In the genomic region with DNA sequence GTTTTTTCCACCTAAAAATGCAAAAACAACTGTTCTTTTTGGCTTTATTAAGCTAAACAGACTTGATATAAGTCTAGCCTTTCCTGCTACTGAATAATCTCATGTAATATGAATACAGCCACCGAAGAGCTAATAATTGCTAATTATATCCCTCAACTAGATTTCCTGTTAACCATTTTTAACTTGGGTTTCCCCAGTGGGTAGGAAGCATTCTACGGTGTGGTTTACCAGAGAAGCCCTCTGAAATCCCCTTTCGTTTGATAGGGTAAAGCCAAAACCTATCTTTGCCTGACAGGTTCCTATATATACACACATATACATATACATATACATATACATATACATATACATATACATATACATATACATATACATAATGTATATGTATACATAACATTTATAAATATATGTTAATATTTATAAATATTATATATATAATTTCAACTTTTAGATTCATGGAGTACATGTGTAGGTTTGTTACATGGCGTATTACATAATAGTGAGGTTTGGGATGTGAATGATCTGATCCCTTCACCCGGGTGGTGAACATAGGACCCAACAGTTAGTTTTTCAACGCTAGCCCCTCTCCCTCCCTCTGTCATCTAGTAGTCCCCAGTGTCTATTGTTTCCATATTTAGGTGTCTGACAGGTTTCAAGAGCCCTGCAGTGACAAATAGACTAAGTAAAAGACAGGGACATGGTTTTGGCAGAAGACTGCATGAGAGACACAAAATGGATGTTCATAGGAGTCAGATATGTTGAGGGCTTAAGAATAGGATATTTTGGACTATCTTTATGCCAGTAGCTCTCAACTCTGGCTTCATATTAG, we compare ENCODE assay signal across 11 cellular contexts.
DNase-seq lines count a peak whose midpoint lies in the region; ATAC-seq and TF ChIP-seq lines count a peak whose summit lies in the region.
"Had no signal": no experiment of that assay in that cellular context is flagged by ENCODE, and none has a peak within 500 bp of the region (broad histone marks: within the 10 kb centered on the region; RNA-seq: fewer than 3 reads in every experiment).

No MANE protein-coding gene starts in this region.

- intact Hi-C loops in mucosa of descending colon (cut with DNase I, micrococcal nuclease): no loop called here

- H3K36me3 Mint-ChIP-seq in T-helper 1 cell treated with Interleukin-12 subunit alpha and Interleukin-12 subunit beta and Interleukin-4 antibody, amounts not matched to agents 30 μg/mL and 1 μg/mL, for 36 hours (ENCODE audit: low read depth): peaks cover 6% of the 10 kb centered on the region
- H3K36me3 Mint-ChIP-seq in stimulated activated effector memory CD8-positive, alpha-beta T cell treated with anti-CD3 and anti-CD28 coated beads, Interleukin-12 subunit alpha, Interleukin-12 subunit beta, amount 100 ng/mL, for 72 hours: no peaks in the 10 kb centered on the region

- ATAC-seq in HG02763 (IDR thresholded peaks at IDR 0.05; ENCODE audit: unreplicated experiment) (peak; percentile 47), HG03571 (IDR thresholded peaks at IDR 0.05; ENCODE audit: unreplicated experiment) (peak; percentile 61), mucosa of descending colon (no peak)
- peak; percentile 68 for ATAC-seq in stimulated activated effector memory CD8-positive, alpha-beta T cell treated with anti-CD3 and anti-CD28 coated beads, Interleukin-12 subunit alpha, Interleukin-12 subunit beta, amount 100 ng/mL, for 72 hours
- ATAC-seq: gastrocnemius medialis had no signal

- H3K27ac Mint-ChIP-seq in T-helper 1 cell treated with Interleukin-12 subunit alpha and Interleukin-12 subunit beta and Interleukin-4 antibody, amounts not matched to agents 30 μg/mL and 1 μg/mL, for 36 hours: peak overlapping the region; percentile 41
- no peak overlapping the region for H3K27ac Mint-ChIP-seq in stimulated activated effector memory CD8-positive, alpha-beta T cell treated with anti-CD3 and anti-CD28 coated beads, Interleukin-12 subunit alpha, Interleukin-12 subunit beta, amount 100 ng/mL, for 72 hours

- DNase-seq in T-helper 1 cell (no peak), mucosa of descending colon (no peak), GF-D8 (lab: John Stamatoyannopoulos, UW) (no peak), MG63 (no peak)
- DNase-seq in stimulated activated effector memory CD8-positive, alpha-beta T cell treated with anti-CD3 and anti-CD28 coated beads, Interleukin-12 subunit alpha, Interleukin-12 subunit beta, amount 100 ng/mL, for 72 hours (ENCODE audit: low spot score in 2 of 2): no peak
- DNase-seq: cerebellar nuclear complex, gastrocnemius medialis, H7 had no signal

- no peaks in the 10 kb centered on the region for H3K9me3 ChIP-seq in mucosa of descending colon
- H3K9me3 ChIP-seq in MG63: no peaks in the 10 kb centered on the region
- H3K9me3 ChIP-seq: gastrocnemius medialis had no signal

- no peak for TF ChIP-seq CTCF in mucosa of descending colon (IDR thresholded peaks at IDR 0.05)

- peaks cover 9% of the 10 kb centered on the region for H3K9me3 Mint-ChIP-seq in T-helper 1 cell treated with Interleukin-12 subunit alpha and Interleukin-12 subunit beta and Interleukin-4 antibody, amounts not matched to agents 30 μg/mL and 1 μg/mL, for 36 hours
- H3K9me3 Mint-ChIP-seq in stimulated activated effector memory CD8-positive, alpha-beta T cell treated with anti-CD3 and anti-CD28 coated beads, Interleukin-12 subunit alpha, Interleukin-12 subunit beta, amount 100 ng/mL, for 72 hours: peaks cover 4% of the 10 kb centered on the region

- H3K4me3 ChIP-seq in mucosa of descending colon (no peak overlapping the region), MG63 (no peak overlapping the region)
- H3K4me3 ChIP-seq: gastrocnemius medialis had no signal

- H3K4me3 Mint-ChIP-seq in T-helper 1 cell treated with Interleukin-12 subunit alpha and Interleukin-12 subunit beta and Interleukin-4 antibody, amounts not matched to agents 30 μg/mL and 1 μg/mL, for 36 hours: peak overlapping the region; percentile 10
- no peak overlapping the region for H3K4me3 Mint-ChIP-seq in stimulated activated effector memory CD8-positive, alpha-beta T cell treated with anti-CD3 and anti-CD28 coated beads, Interleukin-12 subunit alpha, Interleukin-12 subunit beta, amount 100 ng/mL, for 72 hours

- H3K4me1 Mint-ChIP-seq in T-helper 1 cell treated with Interleukin-12 subunit alpha and Interleukin-12 subunit beta and Interleukin-4 antibody, amounts not matched to agents 30 μg/mL and 1 μg/mL, for 36 hours (ENCODE audit: low read depth): peaks cover 43% of the 10 kb centered on the region
- H3K4me1 Mint-ChIP-seq in stimulated activated effector memory CD8-positive, alpha-beta T cell treated with anti-CD3 and anti-CD28 coated beads, Interleukin-12 subunit alpha, Interleukin-12 subunit beta, amount 100 ng/mL, for 72 hours: peaks cover 39% of the 10 kb centered on the region

- H3K27me3 ChIP-seq in MG63: no peaks in the 10 kb centered on the region
- H3K27me3 ChIP-seq: gastrocnemius medialis had no signal

- H3K4me1 ChIP-seq in mucosa of descending colon (ENCODE audit: low read depth): no peaks in the 10 kb centered on the region
- H3K4me1 ChIP-seq: gastrocnemius medialis had no signal

- H3K27me3 Mint-ChIP-seq in T-helper 1 cell treated with Interleukin-12 subunit alpha and Interleukin-12 subunit beta and Interleukin-4 antibody, amounts not matched to agents 30 μg/mL and 1 μg/mL, for 36 hours (ENCODE audit: low read depth): no peaks in the 10 kb centered on the region

- H3K36me3 ChIP-seq in mucosa of descending colon (ENCODE audit: low read depth) (no peaks in the 10 kb centered on the region), MG63 (no peaks in the 10 kb centered on the region)
- H3K36me3 ChIP-seq: gastrocnemius medialis had no signal
